17 cellular contexts compared by ENCODE assay signal in genomic region chr1:94401206-94401605, GRCh38. TPM values are rescaled to one million over a fixed set of nuclear protein-coding genes. Genes with fewer than 3 reads are reported as not detected.
DNase-seq lines count a peak whose midpoint lies in the region; ATAC-seq and TF ChIP-seq lines count a peak whose summit lies in the region.
"Had no signal": no experiment of that assay in that cellular context is flagged by ENCODE, and none has a peak within 500 bp of the region (broad histone marks: within the 10 kb centered on the region; RNA-seq: fewer than 3 reads in every experiment).

No MANE protein-coding gene starts in this region.

- intact Hi-C loops in Right ventricle myocardium superior (cut with DNase I): no loop called here

- H3K36me3 ChIP-seq in adipocyte (ENCODE audit: control insufficient read depth, insufficient read depth, low read length, severe bottlenecking): no peaks in the 10 kb centered on the region

- no peaks in the 10 kb centered on the region for H3K9me3 Mint-ChIP-seq in osteocyte (ENCODE audit: unreplicated experiment)
- H3K9me3 Mint-ChIP-seq: CD4-positive, alpha-beta T cell; GM23338 had no signal

- H3K27me3 Mint-ChIP-seq in osteocyte (ENCODE audit: unreplicated experiment): peaks cover 2% of the 10 kb centered on the region
- H3K27me3 Mint-ChIP-seq: CD4-positive, alpha-beta T cell had no signal

- no peak for TF ChIP-seq CTCF in choroid plexus epithelial cell (conservative IDR thresholded peaks at IDR 0.05; ENCODE audit: low read depth, low read length)
- TF ChIP-seq CTCF in osteocyte (IDR thresholded peaks at IDR 0.05): no peak

- no peaks in the 10 kb centered on the region for H3K9me3 ChIP-seq in adipocyte (ENCODE audit: control insufficient read depth, low read length)

- DNase-seq in adipocyte (ENCODE audit: low read depth) (peak; percentile 52), choroid plexus epithelial cell (ENCODE audit: low read depth) (peak; percentile 34), fibroblast of gingiva (ENCODE audit: low read depth) (peak; percentile 65), osteocyte (ENCODE audit: extremely low spot score, unreplicated experiment) (no peak), Right ventricle myocardium superior (no peak), LoVo (ENCODE audit: low spot score) (no peak)
- no peak for DNase-seq in stimulated activated CD4-positive, alpha-beta T cell treated with anti-CD3 and anti-CD28 coated beads, Interleukin-1b, Interleukin-23, amount 100 ng/mL, for 48 hours
- DNase-seq: C1 segment of cervical spinal cord; Calu3; CD4-positive, alpha-beta T cell; DMS 273 treated with DMSO at 0.1 percent for 48 hours; H7 had no signal

- no peak overlapping the region for H3K9ac ChIP-seq in adipocyte (ENCODE audit: low read length)

- peaks cover 5% of the 10 kb centered on the region for H3K27me3 ChIP-seq in adipocyte (replicated peaks; ENCODE audit: control insufficient read depth, insufficient read depth, low read length)

- ATAC-seq in GM21737 (IDR thresholded peaks at IDR 0.05; ENCODE audit: unreplicated experiment): no peak
- no peak for ATAC-seq in Right ventricle myocardium superior (ENCODE audit: poor library complexity)
- ATAC-seq: GM12878, GM23338, HepG2 had no signal

- no peaks in the 10 kb centered on the region for H3K36me3 Mint-ChIP-seq in osteocyte (ENCODE audit: unreplicated experiment)

- H3K27ac Mint-ChIP-seq in osteocyte (ENCODE audit: unreplicated experiment): peak overlapping the region; percentile 58
- H3K27ac Mint-ChIP-seq: B cell; CD4-positive, alpha-beta T cell; GM23338 had no signal

- H3K4me1 Mint-ChIP-seq in osteocyte (ENCODE audit: unreplicated experiment): peaks cover 45% of the 10 kb centered on the region
- H3K4me1 Mint-ChIP-seq: B cell had no signal

- peaks cover 6% of the 10 kb centered on the region for H3K4me1 ChIP-seq in adipocyte (ENCODE audit: control insufficient read depth, insufficient read depth, low read length)

- no peak overlapping the region for H3K4me3 Mint-ChIP-seq in osteocyte (ENCODE audit: unreplicated experiment)
- H3K4me3 Mint-ChIP-seq: B cell; CD4-positive, alpha-beta T cell; GM23338 had no signal

- no peak overlapping the region for H3K4me3 ChIP-seq in adipocyte (ENCODE audit: low read length)
- H3K4me3 ChIP-seq in choroid plexus epithelial cell (ENCODE audit: low read depth, low read length): no peak overlapping the region
- H3K4me3 ChIP-seq: GM12878, GM23338 had no signal

RNA-seq across cellular contexts. Expression of gene ABCD3, which starts 17.0 kb away (rescaled TPM):
- total RNA-seq in osteocyte: 38.8 and 39.0 TPM in 2 replicates
- 65.7 TPM for total RNA-seq in Right ventricle myocardium superior

Comparison
In these comparisons a context has a peak if more than half of its experiments do, and no peak if none do; other contexts are left out.
1. DNase-seq: peak in adipocyte (single experiment), choroid plexus epithelial cell (single experiment) and fibroblast of gingiva (single experiment); none in osteocyte (single experiment), stimulated activated CD4-positive, alpha-beta T cell treated with anti-CD3 and anti-CD28 coated beads, Interleukin-1b, Interleukin-23, amount 100 ng/mL, for 48 hours (single experiment), Right ventricle myocardium superior (single experiment) and LoVo (single experiment).